In genomic region chr1:41890841-41891311, GRCh38 we compare ENCODE assay signal across 8 cellular contexts. TPM values are rescaled to one million over a fixed set of nuclear protein-coding genes. Genes with fewer than 3 reads are reported as not detected.
DNase-seq lines count a peak whose midpoint lies in the region; ATAC-seq and TF ChIP-seq lines count a peak whose summit lies in the region.

No MANE protein-coding gene starts in this region.

- peak overlapping the region; percentile 91 for H3K27ac Mint-ChIP-seq in activated CD8-positive, alpha-beta T cell treated with anti-CD3 and anti-CD28 coated beads, Interleukin-2, amount 10 ng/mL, durations not matched to agents 7 days and 5 days

- H3K27me3 Mint-ChIP-seq in activated CD8-positive, alpha-beta T cell treated with anti-CD3 and anti-CD28 coated beads, Interleukin-2, amount 10 ng/mL, durations not matched to agents 7 days and 5 days (ENCODE audit: low read depth) = no peaks in the 10 kb centered on the region

- no peaks in the 10 kb centered on the region for H3K36me3 ChIP-seq in smooth muscle cell (ENCODE audit: low read depth)

- no peaks in the 10 kb centered on the region for H3K36me3 Mint-ChIP-seq in activated CD8-positive, alpha-beta T cell treated with anti-CD3 and anti-CD28 coated beads, Interleukin-2, amount 10 ng/mL, durations not matched to agents 7 days and 5 days (ENCODE audit: low read depth)

- no peaks in the 10 kb centered on the region for H3K27me3 ChIP-seq in smooth muscle cell (ENCODE audit: low read depth)

- peak overlapping the region; percentile 76 for H3K4me2 ChIP-seq in smooth muscle cell

- peak overlapping the region; percentile 43 for H3K27ac ChIP-seq in smooth muscle cell (ENCODE audit: low read depth)

- intact Hi-C loops in left ventricle myocardium superior (cut with micrococcal nuclease) = no loop called here

- POLR2A ChIA-PET in activated CD8-positive, alpha-beta T cell treated with anti-CD3 and anti-CD28 coated beads, Interleukin-2, amount 10 ng/mL, durations not matched to agents 7 days and 5 days (lab: Charles Lee) = interaction anchor here (2.0 to 3.4 kb wide), 3 partner anchors 12 to 29 kb away, joined by 12 to 26 read pairs (median 19); no protein-coding TSS in a partner anchor
- POLR2A ChIA-PET in HEK293T (lab: Yijun Ruan, JAX) = no interaction called here

- H3K9me3 Mint-ChIP-seq in activated CD8-positive, alpha-beta T cell treated with anti-CD3 and anti-CD28 coated beads, Interleukin-2, amount 10 ng/mL, durations not matched to agents 7 days and 5 days (ENCODE audit: insufficient read depth) = no peaks in the 10 kb centered on the region

- H3K79me2 ChIP-seq in smooth muscle cell (ENCODE audit: low read depth) = no peaks in the 10 kb centered on the region

- no peaks in the 10 kb centered on the region for H3F3A ChIP-seq in smooth muscle cell (ENCODE audit: low read depth)

- no peak for ATAC-seq in activated CD8-positive, alpha-beta T cell treated with anti-CD3 and anti-CD28 coated beads, Interleukin-2, amount 10 ng/mL, durations not matched to agents 7 days and 5 days
- ATAC-seq in left ventricle myocardium superior (peak; percentile 79), HG03521 (IDR thresholded peaks at IDR 0.05; ENCODE audit: unreplicated experiment) (no peak), GM21717 (IDR thresholded peaks at IDR 0.05; ENCODE audit: unreplicated experiment) (no peak)

- peak overlapping the region; percentile 79 for H3K4me3 Mint-ChIP-seq in activated CD8-positive, alpha-beta T cell treated with anti-CD3 and anti-CD28 coated beads, Interleukin-2, amount 10 ng/mL, durations not matched to agents 7 days and 5 days

- H2AFZ ChIP-seq in smooth muscle cell (ENCODE audit: low read depth) = no peak overlapping the region

- peak overlapping the region; percentile 57 for H3K4me3 ChIP-seq in Jurkat, Clone E6-1 (ENCODE audit: low read length)
- no peak overlapping the region for H3K4me3 ChIP-seq in smooth muscle cell

- CTCF ChIA-PET in activated CD8-positive, alpha-beta T cell treated with anti-CD3 and anti-CD28 coated beads, Interleukin-2, amount 10 ng/mL, durations not matched to agents 7 days and 5 days (lab: Charles Lee) = interaction anchor here (0.9 to 4.2 kb wide), 32 partner anchors 10 to 375 kb away, joined by 3 to 71 read pairs (median 5); partner anchors contain the start of gene HIVEP3
- CTCF ChIA-PET in HEK293T (lab: Yijun Ruan, JAX) = interaction anchor here (0.7 to 0.8 kb wide), 2 partner anchors 26 to 312 kb away, joined by 3 to 4 read pairs; no protein-coding TSS in a partner anchor

- DNase-seq in Jurkat, Clone E6-1 (ENCODE audit: low read depth, low spot score) = no peak
- DNase-seq in activated CD8-positive, alpha-beta T cell treated with anti-CD3 and anti-CD28 coated beads, Interleukin-2, amount 10 ng/mL, durations not matched to agents 7 days and 5 days = peak; percentile 21
- DNase-seq in left ventricle myocardium superior = peak; percentile 70
- no peak for DNase-seq in smooth muscle cell (lab: John Stamatoyannopoulos, UW; ENCODE audit: unreplicated experiment)
- DNase-seq in NCI-H128 (lab: John Stamatoyannopoulos, UW; ENCODE audit: unreplicated experiment) = no peak
- no peak for DNase-seq in HEK293T (ENCODE audit: extremely low spot score)

- peaks cover 68% of the 10 kb centered on the region for H3K4me1 Mint-ChIP-seq in activated CD8-positive, alpha-beta T cell treated with anti-CD3 and anti-CD28 coated beads, Interleukin-2, amount 10 ng/mL, durations not matched to agents 7 days and 5 days (ENCODE audit: low read depth)

- no peak for TF ChIP-seq CTCF in smooth muscle cell (IDR thresholded peaks at IDR 0.05; ENCODE audit: borderline replicate concordance, insufficient read depth, poor library complexity, severe bottlenecking)

- H3K4me1 ChIP-seq in smooth muscle cell (ENCODE audit: low read depth) = peaks cover 12% of the 10 kb centered on the region

- no peaks in the 10 kb centered on the region for H4K20me1 ChIP-seq in smooth muscle cell (ENCODE audit: low read depth)

- no peak overlapping the region for H3K9ac ChIP-seq in smooth muscle cell (ENCODE audit: low read depth)

- 57% methylated on average over 6 of the region's 6 CpGs for WGBS in smooth muscle cell (ENCODE audit: low lambda C conversion rate)

- no peaks in the 10 kb centered on the region for H3K9me3 ChIP-seq in smooth muscle cell (replicated peaks; ENCODE audit: low read depth)

TF ChIP-seq in HEK293T, 16 proteins besides CTCF, POLR2A, EP300 and RAD21:
- TF ChIP-seq ZNF384 (IDR thresholded peaks at IDR 0.05) (no peak), FOXK2 (IDR thresholded peaks at IDR 0.05) (no peak), TARDBP (IDR thresholded peaks at IDR 0.05) (no peak), SUZ12 (IDR thresholded peaks at IDR 0.05) (no peak), NFRKB (IDR thresholded peaks at IDR 0.05) (no peak), LEF1 (IDR thresholded peaks at IDR 0.05; ENCODE audit: borderline replicate concordance) (no peak), L3MBTL2 (conservative IDR thresholded peaks at IDR 0.05) (no peak), FOXA1 (IDR thresholded peaks at IDR 0.05) (no peak)

RNA-seq across cellular contexts. Expression of gene HIVEP3, which starts 27.8 kb away (rescaled TPM):
- polyA plus RNA-seq in Jurkat, Clone E6-1 (2012; ENCODE audit: insufficient read depth, insufficient read length) = 13.6 TPM
- 10 to 100 TPM; 10.8 to 11.8 TPM for total RNA-seq in activated CD8-positive, alpha-beta T cell treated with anti-CD3 and anti-CD28 coated beads, Interleukin-2, amount 10 ng/mL, durations not matched to agents 7 days and 5 days
- total RNA-seq in left ventricle myocardium superior (6.5 TPM), smooth muscle cell (1.5 and 2.1 TPM in 2 replicates)
- polyA plus RNA-seq in smooth muscle cell = 6.4 and 7.2 TPM in 2 replicates

Comparison
In these comparisons a context has a peak if more than half of its experiments do, and no peak if none do; other contexts are left out.
1. DNase-seq: peak in activated CD8-positive, alpha-beta T cell treated with anti-CD3 and anti-CD28 coated beads, Interleukin-2, amount 10 ng/mL, durations not matched to agents 7 days and 5 days (single experiment) and left ventricle myocardium superior (single experiment); none in Jurkat, Clone E6-1 (single experiment), smooth muscle cell (single experiment), NCI-H128 (single experiment) and HEK293T (single experiment).